In the genomic region with DNA sequence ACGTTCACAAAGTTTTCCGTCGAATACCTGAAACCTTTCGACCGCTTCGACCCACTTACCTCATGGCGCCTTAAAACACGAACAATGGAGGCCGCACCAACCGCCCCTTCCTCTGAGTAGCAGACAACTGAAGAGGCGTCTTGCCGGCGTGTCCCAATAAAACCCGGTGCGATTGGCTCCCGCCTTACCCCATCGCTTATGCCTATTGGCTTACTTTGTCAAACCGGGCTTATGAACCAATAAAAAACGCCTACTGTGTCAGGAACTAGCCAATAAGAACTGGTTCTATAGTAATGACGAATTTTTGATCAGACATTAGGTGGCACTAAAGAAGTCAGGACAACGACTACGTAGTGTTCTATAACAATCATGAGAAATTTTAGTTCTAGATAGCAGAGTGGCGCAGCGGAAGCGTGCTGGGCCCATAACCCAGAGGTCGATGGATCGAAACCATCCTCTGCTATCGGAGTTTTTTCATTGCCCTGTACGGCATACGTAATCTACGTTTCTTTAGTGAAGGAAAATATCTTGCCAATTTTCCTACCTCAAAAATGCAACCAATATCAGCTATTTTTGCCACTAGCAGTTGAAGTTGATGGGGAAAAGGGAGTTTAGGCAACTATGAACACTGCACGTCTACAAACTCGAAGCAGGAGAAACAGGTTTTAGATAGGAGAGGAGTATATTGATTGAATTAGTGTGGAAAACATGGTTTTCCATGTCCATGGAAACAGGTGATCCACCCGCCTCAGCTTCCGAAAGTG, we compare ENCODE assay signal across 8 cellular contexts. TPM values are rescaled to one million over a fixed set of nuclear protein-coding genes. Genes with fewer than 3 reads are reported as not detected.
A peak's percentile ranks its signal among the peaks of the same experiment; 100 is the strongest.
DNase-seq lines count a peak whose midpoint lies in the region; TF ChIP-seq lines count a peak whose summit lies in the region.

TSS of gene ILF2 (minus strand) at position 135 of the 764 bp plus-strand sequence. CDS start at position 64, 71 bp downstream.

- peak; percentile 92 for TF ChIP-seq POLR2A in Raji (IDR thresholded peaks at IDR 0.05; ENCODE audit: insufficient read depth, low read depth, low read length)

- no peak for TF ChIP-seq RAD21 in neural cell (conservative IDR thresholded peaks at IDR 0.05)

- H3K36me3 ChIP-seq in H7 (replicated peaks; ENCODE audit: control insufficient read depth, insufficient read depth, low read length), result peaks cover 32% of the 10 kb centered on the region
- H3K36me3 ChIP-seq in Loucy (ENCODE audit: insufficient read depth, low read length), result peaks cover 33% of the 10 kb centered on the region
- peaks cover 20% of the 10 kb centered on the region for H3K36me3 ChIP-seq in neural cell (ENCODE audit: insufficient read depth, low read length)
- peaks cover 25 to 26% of the 10 kb centered on the region in 2 donors for H3K36me3 ChIP-seq in stomach smooth muscle (ENCODE audit: control insufficient read depth in 2 of 2, insufficient read depth in 2 of 2, low read length in 2 of 2)

- H3K4me3 ChIP-seq in H7 (ENCODE audit: insufficient read depth, low read depth, low read length) (peak within 1 kb of the TSS; percentile 93), Loucy (ENCODE audit: low read length, poor library complexity, severe bottlenecking) (peak within 1 kb of the TSS; percentile 99), fibroblast of villous mesenchyme (ENCODE audit: low read depth, low read length) (peak within 1 kb of the TSS; percentile 96), neural cell (ENCODE audit: low read length) (peak within 1 kb of the TSS; percentile 85), stomach smooth muscle (ENCODE audit: low read length in 2 of 2) (peak within 1 kb of the TSS; percentile 64 to 92)

- peak within 1 kb of the TSS; percentile 100 for H3K9ac ChIP-seq in Loucy (ENCODE audit: low read depth, low read length, poor library complexity, severe bottlenecking)
- H3K9ac ChIP-seq in neural cell (ENCODE audit: low read length), result peak within 1 kb of the TSS; percentile 95
- peak within 1 kb of the TSS; percentile 88 to 95 for H3K9ac ChIP-seq in stomach smooth muscle (ENCODE audit: low read length in 2 of 2)

- peak within 1 kb of the TSS; percentile 89 for H3K27ac ChIP-seq in neural cell (ENCODE audit: low read length)
- H3K27ac ChIP-seq in stomach smooth muscle (ENCODE audit: low read length), result peak within 1 kb of the TSS; percentile 84

- TF ChIP-seq EP300 in neural cell (conservative IDR thresholded peaks at IDR 0.05; ENCODE audit: poor library complexity, severe bottlenecking), result peak; percentile 51

- peak within 1 kb of the TSS; percentile 100 for H2AFZ ChIP-seq in Loucy (ENCODE audit: low read length)
- H2AFZ ChIP-seq in neural cell (ENCODE audit: low read depth, low read length), result peak within 1 kb of the TSS; percentile 47

- in situ Hi-C loops in G401 (cut with HindIII; ENCODE audit: low sequenced_read_pairs), result no loop called here

- peak; percentile 99 for DNase-seq in G401 (ENCODE audit: low spot score)
- peak; percentile 96 for DNase-seq in H7
- DNase-seq in activated effector memory CD4-positive, alpha-beta T cell treated with Interleukin-2 at 50 U/mL for 16 hours, result peak; percentile 94
- peak; percentile 100 for DNase-seq in fibroblast of villous mesenchyme (ENCODE audit: low read depth)

- H3K79me2 ChIP-seq in Loucy (ENCODE audit: insufficient read depth, low read length) (peaks cover 48% of the 10 kb centered on the region), neural cell (replicated peaks; ENCODE audit: insufficient read depth, low read length) (peaks cover 30% of the 10 kb centered on the region)

- no peaks in the 10 kb centered on the region for H3K27me3 ChIP-seq in H7 (ENCODE audit: control insufficient read depth, insufficient read depth, low read length)
- H3K27me3 ChIP-seq in Loucy (ENCODE audit: insufficient read depth, low read length, poor library complexity, severe bottlenecking), result peaks cover 8% of the 10 kb centered on the region
- no peaks in the 10 kb centered on the region for H3K27me3 ChIP-seq in neural cell (ENCODE audit: insufficient read depth, low read depth, low read length)
- no peaks in the 10 kb centered on the region for H3K27me3 ChIP-seq in stomach smooth muscle (ENCODE audit: control insufficient read depth in 1 of 2, insufficient read depth in 2 of 2, low read length in 2 of 2)

- H4K20me1 ChIP-seq in Loucy (ENCODE audit: insufficient read depth, low read length, poor library complexity, severe bottlenecking) (peaks cover 46% of the 10 kb centered on the region), neural cell (ENCODE audit: insufficient read depth) (no peaks in the 10 kb centered on the region)

- H3K4me2 ChIP-seq in Loucy (ENCODE audit: low read depth, low read length, poor library complexity, severe bottlenecking) (peak within 1 kb of the TSS; percentile 100), neural cell (ENCODE audit: low read length) (peak within 1 kb of the TSS; percentile 99)

- peaks cover 9% of the 10 kb centered on the region for H3F3A ChIP-seq in Loucy (ENCODE audit: low read depth)
- H3F3A ChIP-seq in neural cell (ENCODE audit: insufficient read depth, low read length, poor library complexity, severe bottlenecking), result no peaks in the 10 kb centered on the region

- H3K9me2 ChIP-seq in Loucy (replicated peaks; ENCODE audit: low read depth, low read length) (no peaks in the 10 kb centered on the region), neural cell (ENCODE audit: insufficient read depth, low read length) (no peaks in the 10 kb centered on the region)

- peak; percentile 37; the same call in 1 of the 2 replicates for TF ChIP-seq CTCF in Loucy (conservative IDR thresholded peaks at IDR 0.05; ENCODE audit: low read length)
- no peak for TF ChIP-seq CTCF in fibroblast of villous mesenchyme (IDR thresholded peaks at IDR 0.05; ENCODE audit: insufficient read depth, low read depth, low read length)
- peak; percentile 83 for TF ChIP-seq CTCF in neural cell (IDR thresholded peaks at IDR 0.05; ENCODE audit: poor library complexity, severe bottlenecking)

- H3K9me3 ChIP-seq in Loucy (ENCODE audit: insufficient read depth, low read depth, low read length), result no peaks in the 10 kb centered on the region
- no peaks in the 10 kb centered on the region for H3K9me3 ChIP-seq in neural cell (ENCODE audit: low read length)
- H3K9me3 ChIP-seq in stomach smooth muscle (ENCODE audit: control insufficient read depth in 2 of 2, low read length in 2 of 2), result no peaks in the 10 kb centered on the region

- H3K4me1 ChIP-seq in Loucy (ENCODE audit: insufficient read depth, low read length, poor library complexity, severe bottlenecking) (peaks cover 34% of the 10 kb centered on the region), stomach smooth muscle (ENCODE audit: control insufficient read depth, insufficient read depth, low read length) (peaks cover 13% of the 10 kb centered on the region)

TF ChIP-seq in neural cell, 6 proteins besides CTCF, POLR2A, EP300 and RAD21:
- TF ChIP-seq MXI1 (conservative IDR thresholded peaks at IDR 0.05; ENCODE audit: poor library complexity, severe bottlenecking) (peak; percentile 77), SMC3 (conservative IDR thresholded peaks at IDR 0.05; ENCODE audit: poor library complexity) (peak; percentile 42), EZH2 (IDR thresholded peaks at IDR 0.05; ENCODE audit: borderline replicate concordance, insufficient read depth, low read length, poor library complexity, severe bottlenecking) (no peak), POLR2AphosphoS5 (IDR thresholded peaks at IDR 0.05) (peak; percentile 98), TAF1 (IDR thresholded peaks at IDR 0.05; ENCODE audit: low read depth) (peak; percentile 97)
- TF ChIP-seq, protein P1, sequence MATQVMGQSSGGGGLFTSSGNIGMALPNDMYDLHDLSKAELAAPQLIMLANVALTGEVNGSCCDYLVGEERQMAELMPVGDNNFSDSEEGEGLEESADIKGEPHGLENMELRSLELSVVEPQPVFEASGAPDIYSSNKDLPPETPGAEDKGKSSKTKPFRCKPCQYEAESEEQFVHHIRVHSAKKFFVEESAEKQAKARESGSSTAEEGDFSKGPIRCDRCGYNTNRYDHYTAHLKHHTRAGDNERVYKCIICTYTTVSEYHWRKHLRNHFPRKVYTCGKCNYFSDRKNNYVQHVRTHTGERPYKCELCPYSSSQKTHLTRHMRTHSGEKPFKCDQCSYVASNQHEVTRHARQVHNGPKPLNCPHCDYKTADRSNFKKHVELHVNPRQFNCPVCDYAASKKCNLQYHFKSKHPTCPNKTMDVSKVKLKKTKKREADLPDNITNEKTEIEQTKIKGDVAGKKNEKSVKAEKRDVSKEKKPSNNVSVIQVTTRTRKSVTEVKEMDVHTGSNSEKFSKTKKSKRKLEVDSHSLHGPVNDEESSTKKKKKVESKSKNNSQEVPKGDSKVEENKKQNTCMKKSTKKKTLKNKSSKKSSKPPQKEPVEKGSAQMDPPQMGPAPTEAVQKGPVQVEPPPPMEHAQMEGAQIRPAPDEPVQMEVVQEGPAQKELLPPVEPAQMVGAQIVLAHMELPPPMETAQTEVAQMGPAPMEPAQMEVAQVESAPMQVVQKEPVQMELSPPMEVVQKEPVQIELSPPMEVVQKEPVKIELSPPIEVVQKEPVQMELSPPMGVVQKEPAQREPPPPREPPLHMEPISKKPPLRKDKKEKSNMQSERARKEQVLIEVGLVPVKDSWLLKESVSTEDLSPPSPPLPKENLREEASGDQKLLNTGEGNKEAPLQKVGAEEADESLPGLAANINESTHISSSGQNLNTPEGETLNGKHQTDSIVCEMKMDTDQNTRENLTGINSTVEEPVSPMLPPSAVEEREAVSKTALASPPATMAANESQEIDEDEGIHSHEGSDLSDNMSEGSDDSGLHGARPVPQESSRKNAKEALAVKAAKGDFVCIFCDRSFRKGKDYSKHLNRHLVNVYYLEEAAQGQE (IDR thresholded peaks at IDR 0.05; ENCODE audit: borderline replicate concordance), result peak; percentile 86
TF ChIP-seq in neural cell: peak in this region for 5.

RNA-seq across cellular contexts. Expression of gene ILF2, which starts in this region (rescaled TPM):
- total RNA-seq in G401 (2014; rRNA removed; shearing (Covaris generic)), result 289 and 376 TPM in 2 replicates
- 624 and 716 TPM in 2 replicates for total RNA-seq in H7 (2014; rRNA removed; shearing (Covaris generic))
- 149 and 213 TPM in 2 replicates for total RNA-seq in fibroblast of villous mesenchyme
- polyA plus RNA-seq in neural cell, result 383 and 410 TPM in 2 replicates
- 271 and 286 TPM in 2 replicates for polyA minus RNA-seq in neural cell

Comparison
In these comparisons a context has a peak if more than half of its experiments do, and no peak if none do; other contexts are left out.
1. Peak in every context shown above with its lines: DNase-seq, H3K4me3 ChIP-seq and H3K27ac ChIP-seq.